ENCODE assay signal across 1 cellular context in the genomic region with DNA sequence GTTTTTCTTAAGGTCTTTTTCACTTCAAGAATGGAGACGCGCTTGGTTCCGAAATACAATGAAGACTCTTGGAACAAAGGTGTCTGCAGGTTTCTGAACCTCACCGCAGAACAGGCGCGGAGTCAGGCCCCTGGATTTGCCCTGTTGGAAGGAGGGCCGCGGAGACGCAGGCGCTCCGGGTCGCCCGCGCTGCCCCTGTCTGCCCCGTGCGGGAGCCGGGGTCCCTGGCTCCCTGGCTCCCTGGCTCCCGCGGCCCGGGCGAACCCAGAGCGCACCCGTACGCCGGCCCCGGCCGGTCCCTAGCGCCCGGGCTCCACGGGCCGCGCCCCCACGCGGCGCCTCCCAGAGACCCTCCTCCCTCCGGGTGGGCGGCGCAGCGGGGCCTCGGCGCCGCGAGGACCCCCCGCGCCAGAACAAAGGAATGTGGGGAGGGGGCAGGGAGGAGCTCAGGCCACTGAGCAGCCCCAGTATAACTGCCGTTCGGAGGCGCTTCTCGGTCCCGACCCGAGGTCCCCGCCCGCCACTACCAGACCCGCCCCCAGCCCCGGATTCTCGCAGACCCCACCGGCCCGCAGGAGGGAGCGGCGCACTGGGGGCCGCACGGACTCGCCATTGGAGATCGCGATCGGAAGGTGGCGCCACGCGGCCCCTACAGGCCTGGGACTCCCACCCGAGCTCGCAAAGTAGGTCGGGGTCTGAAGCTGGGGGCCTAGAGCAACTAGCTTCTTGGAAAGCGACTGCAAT.
TF ChIP-seq lines count a peak whose summit lies in the region.

No MANE protein-coding gene starts in this region.

TF ChIP-seq in H1, 55 proteins besides CTCF, POLR2A, EP300 and RAD21:
- 0 out of 2 replicates have a peak, but pooled peaks have one; percentile 18 for TF ChIP-seq PHF8 (conservative IDR thresholded peaks at IDR 0.05; ENCODE audit: low read depth, low read length)
- TF ChIP-seq ASH2L (IDR thresholded peaks at IDR 0.05; ENCODE audit: low read length): peak; percentile 32
- no peak for TF ChIP-seq MAX (IDR thresholded peaks at IDR 0.05)
- peak; percentile 93 for TF ChIP-seq KDM4A (IDR thresholded peaks at IDR 0.05; ENCODE audit: low read depth, low read length, severe bottlenecking)
